In the genomic region with DNA sequence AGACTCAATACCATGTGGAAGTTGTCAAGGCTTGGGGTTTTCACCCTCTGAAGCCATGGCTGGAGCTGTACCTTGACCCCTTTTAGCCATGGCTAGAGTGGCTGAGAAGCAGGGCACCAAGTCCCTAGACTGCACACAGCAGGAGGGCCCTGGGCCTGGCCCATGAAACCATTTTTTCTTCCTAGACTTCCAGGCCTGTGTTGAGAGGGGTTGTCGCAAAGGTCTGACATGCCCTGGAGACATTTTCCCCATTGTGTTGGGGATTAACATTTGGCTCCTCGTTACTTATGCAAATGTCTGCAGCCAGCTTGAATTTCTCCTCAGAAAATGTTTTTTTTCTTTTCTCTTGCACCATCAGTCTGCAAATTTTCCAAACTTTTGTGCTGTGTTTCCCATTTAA, we compare ENCODE assay signal across 20 cellular contexts.
"Had no signal": no experiment of that assay in that cellular context is flagged by ENCODE, and none has a peak within 500 bp of the region (broad histone marks: within the 10 kb centered on the region; RNA-seq: fewer than 3 reads in every experiment).

No MANE protein-coding gene starts in this region.

- H3K4me2 ChIP-seq: hepatocyte had no signal

- H3K27ac Mint-ChIP-seq: activated T-cell treated with anti-CD3 and anti-CD28 coated beads, Interleukin-2, amount 50 U/mL, for 72 hours had no signal

- H3K27me3 ChIP-seq: brain microvascular endothelial cell, colonic mucosa, foreskin keratinocyte, hepatocyte, tibial artery, uterus had no signal

- H3K36me3 ChIP-seq: colonic mucosa, uterus had no signal

- H3K4me3 Mint-ChIP-seq: activated T-cell treated with anti-CD3 and anti-CD28 coated beads, Interleukin-2, amount 50 U/mL, for 72 hours; central memory CD8-positive, alpha-beta T cell had no signal

- H3K9me3 ChIP-seq: colonic mucosa, tibial artery, uterus had no signal

- H3K27me3 Mint-ChIP-seq: central memory CD8-positive, alpha-beta T cell had no signal

- DNase-seq: activated CD4-positive, alpha-beta T cell treated with anti-CD3 and anti-CD28 coated beads, Interleukin-2, amount 50 U/mL, for 4 hours; activated effector memory CD4-positive, alpha-beta T cell treated with anti-CD3 and anti-CD28 coated beads, Interleukin-2, amount 50 U/mL, for 16 hours; activated naive CD4-positive, alpha-beta T cell treated with anti-CD3 and anti-CD28 coated beads, Interleukin-2, amount 50 U/mL, for 16 hours; activated T-cell treated with anti-CD3 and anti-CD28 coated beads, Interleukin-2, amount 50 U/mL, for 72 hours; aorta; brain microvascular endothelial cell; colonic mucosa; foreskin keratinocyte; islet precursor cell; occipital lobe; stimulated activated CD4-positive, alpha-beta T cell treated with anti-CD3 and anti-CD28 coated beads, Interleukin-12 subunit alpha, Interleukin-12 subunit beta, amount 100 ng/mL, for 4 hours; stimulated activated CD4-positive, alpha-beta T cell treated with anti-CD3 and anti-CD28 coated beads, Interleukin-1b, Interleukin-23, amount 100 ng/mL, for 48 hours; stimulated activated CD8-positive, alpha-beta memory T cell treated with anti-CD3 and anti-CD28 coated beads, Interleukin-4, amount 100 ng/mL, for 48 hours; stimulated activated naive CD8-positive, alpha-beta T cell treated with anti-CD3 and anti-CD28 coated beads, Interleukin-15, Interleukin-2, amounts not matched to agents 100 U/mL and 50 U/mL, for 24 hours; T-helper 9 cell; tibial artery; uterus had no signal

- H3K9me3 Mint-ChIP-seq: activated T-cell treated with anti-CD3 and anti-CD28 coated beads, Interleukin-2, amount 50 U/mL, for 72 hours; central memory CD8-positive, alpha-beta T cell had no signal

- H3K27ac ChIP-seq: brain microvascular endothelial cell, colonic mucosa, foreskin keratinocyte, tibial artery, uterus had no signal

- H3K4me1 ChIP-seq: colonic mucosa, foreskin keratinocyte, tibial artery, uterus had no signal

- H3K4me3 ChIP-seq: colonic mucosa, hepatocyte, lung, tibial artery, uterus had no signal

- ATAC-seq: activated T-cell treated with anti-CD3 and anti-CD28 coated beads, Interleukin-2, amount 50 U/mL, for 72 hours; foreskin keratinocyte; stimulated activated naive CD8-positive, alpha-beta T cell treated with anti-CD3 and anti-CD28 coated beads, Interleukin-15, Interleukin-2, amounts not matched to agents 100 U/mL and 50 U/mL, for 24 hours had no signal

- H2AFZ ChIP-seq: hepatocyte had no signal
